1 cellular context compared by ENCODE assay signal in the genomic region with DNA sequence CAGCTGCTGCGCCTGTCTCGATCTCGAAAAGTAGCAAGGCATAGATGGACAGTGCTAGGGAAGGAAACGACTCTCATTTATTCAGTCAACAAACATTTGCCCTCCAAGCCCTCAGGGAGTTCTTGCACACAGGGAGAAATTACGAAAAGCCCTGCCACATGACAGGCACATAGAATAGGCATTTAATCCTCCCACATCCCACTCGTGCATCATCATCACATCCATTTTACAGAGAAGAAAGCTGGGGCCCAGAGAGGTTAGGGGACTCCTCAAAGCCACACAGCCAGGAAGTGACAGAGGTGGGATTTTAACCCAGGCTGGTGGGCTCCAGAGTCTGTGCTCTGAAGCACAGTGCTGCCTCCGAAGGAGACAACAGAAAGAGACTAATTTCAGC.
A peak's percentile ranks its signal among the peaks of the same experiment; 100 is the strongest.
TF ChIP-seq lines count a peak whose summit lies in the region.

No MANE protein-coding gene starts in this region.

TF ChIP-seq in K562, 482 proteins besides CTCF, POLR2A, EP300 and RAD21:
- TF ChIP-seq, protein P1, sequence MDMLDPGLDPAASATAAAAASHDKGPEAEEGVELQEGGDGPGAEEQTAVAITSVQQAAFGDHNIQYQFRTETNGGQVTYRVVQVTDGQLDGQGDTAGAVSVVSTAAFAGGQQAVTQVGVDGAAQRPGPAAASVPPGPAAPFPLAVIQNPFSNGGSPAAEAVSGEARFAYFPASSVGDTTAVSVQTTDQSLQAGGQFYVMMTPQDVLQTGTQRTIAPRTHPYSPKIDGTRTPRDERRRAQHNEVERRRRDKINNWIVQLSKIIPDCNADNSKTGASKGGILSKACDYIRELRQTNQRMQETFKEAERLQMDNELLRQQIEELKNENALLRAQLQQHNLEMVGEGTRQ (CRISPR knock-in tag; IDR thresholded peaks at IDR 0.05) = no peak
- no peak for TF ChIP-seq HDAC2 (IDR thresholded peaks at IDR 0.05)
- TF ChIP-seq KDM1A (IDR thresholded peaks at IDR 0.05) = peak in 1 of 2 experiments; percentile 26; a peak in 1 of 4 replicates
- peak; percentile 73; the same call in 1 of the 2 replicates for TF ChIP-seq ZNF3 (CRISPR knock-in tag; IDR thresholded peaks at IDR 0.05)
- no peak for TF ChIP-seq TCFL5 (CRISPR knock-in tag; conservative IDR thresholded peaks at IDR 0.05)
- TF ChIP-seq SMARCA5 (IDR thresholded peaks at IDR 0.05) = 0 out of 2 replicates have a peak, but pooled peaks have one; percentile 40
- TF ChIP-seq ZNF785 (CRISPR knock-in tag; IDR thresholded peaks at IDR 0.05) = no peak
- no peak for TF ChIP-seq RCOR1 (IDR thresholded peaks at IDR 0.05; ENCODE audit: borderline replicate concordance in 1 of 2, low read depth in 2 of 2, low read length in 2 of 2)
- peak; percentile 63 for TF ChIP-seq RBM25 (IDR thresholded peaks at IDR 0.05; ENCODE audit: low read depth, low read length, severe bottlenecking)
- no peak for TF ChIP-seq RB1 (IDR thresholded peaks at IDR 0.05; ENCODE audit: low read depth)
- no peak for TF ChIP-seq RFX5 (IDR thresholded peaks at IDR 0.05; ENCODE audit: low read depth, low read length)
- no peak for TF ChIP-seq ZC3H4 (CRISPR knock-in tag; IDR thresholded peaks at IDR 0.05; ENCODE audit: borderline replicate concordance)
- TF ChIP-seq SRSF3 (IDR thresholded peaks at IDR 0.05; ENCODE audit: insufficient read depth, low read length) = no peak
- TF ChIP-seq, protein P2, sequence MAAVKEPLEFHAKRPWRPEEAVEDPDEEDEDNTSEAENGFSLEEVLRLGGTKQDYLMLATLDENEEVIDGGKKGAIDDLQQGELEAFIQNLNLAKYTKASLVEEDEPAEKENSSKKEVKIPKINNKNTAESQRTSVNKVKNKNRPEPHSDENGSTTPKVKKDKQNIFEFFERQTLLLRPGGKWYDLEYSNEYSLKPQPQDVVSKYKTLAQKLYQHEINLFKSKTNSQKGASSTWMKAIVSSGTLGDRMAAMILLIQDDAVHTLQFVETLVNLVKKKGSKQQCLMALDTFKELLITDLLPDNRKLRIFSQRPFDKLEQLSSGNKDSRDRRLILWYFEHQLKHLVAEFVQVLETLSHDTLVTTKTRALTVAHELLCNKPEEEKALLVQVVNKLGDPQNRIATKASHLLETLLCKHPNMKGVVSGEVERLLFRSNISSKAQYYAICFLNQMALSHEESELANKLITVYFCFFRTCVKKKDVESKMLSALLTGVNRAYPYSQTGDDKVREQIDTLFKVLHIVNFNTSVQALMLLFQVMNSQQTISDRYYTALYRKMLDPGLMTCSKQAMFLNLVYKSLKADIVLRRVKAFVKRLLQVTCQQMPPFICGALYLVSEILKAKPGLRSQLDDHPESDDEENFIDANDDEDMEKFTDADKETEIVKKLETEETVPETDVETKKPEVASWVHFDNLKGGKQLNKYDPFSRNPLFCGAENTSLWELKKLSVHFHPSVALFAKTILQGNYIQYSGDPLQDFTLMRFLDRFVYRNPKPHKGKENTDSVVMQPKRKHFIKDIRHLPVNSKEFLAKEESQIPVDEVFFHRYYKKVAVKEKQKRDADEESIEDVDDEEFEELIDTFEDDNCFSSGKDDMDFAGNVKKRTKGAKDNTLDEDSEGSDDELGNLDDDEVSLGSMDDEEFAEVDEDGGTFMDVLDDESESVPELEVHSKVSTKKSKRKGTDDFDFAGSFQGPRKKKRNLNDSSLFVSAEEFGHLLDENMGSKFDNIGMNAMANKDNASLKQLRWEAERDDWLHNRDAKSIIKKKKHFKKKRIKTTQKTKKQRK (IDR thresholded peaks at IDR 0.05; ENCODE audit: borderline replicate concordance, low read depth, low read length) = no peak
- TF ChIP-seq BCOR (IDR thresholded peaks at IDR 0.05) = peak; percentile 67
- peak; percentile 62 for TF ChIP-seq ZFP36 (IDR thresholded peaks at IDR 0.05; ENCODE audit: low read depth, low read length, partially characterized antibody)
